ENCODE assay signal across 19 cellular contexts in genomic region chr7:24786306-24786705, GRCh38. TPM values are rescaled to one million over a fixed set of nuclear protein-coding genes. Genes with fewer than 3 reads are reported as not detected.
A peak's percentile ranks its signal among the peaks of the same experiment; 100 is the strongest.
DNase-seq lines count a peak whose midpoint lies in the region; ATAC-seq, FAIRE-seq and TF ChIP-seq lines count a peak whose summit lies in the region.
"Had no signal": no experiment of that assay in that cellular context is flagged by ENCODE, and none has a peak within 500 bp of the region (broad histone marks: within the 10 kb centered on the region; RNA-seq: fewer than 3 reads in every experiment).

No MANE protein-coding gene starts in this region.

- H3F3A ChIP-seq in PC-9 (ENCODE audit: insufficient read depth, low read depth): peaks cover 25% of the 10 kb centered on the region

- peak overlapping the region; percentile 78 for H3K27ac ChIP-seq in PC-9
- peak overlapping the region; percentile 84 for H3K27ac ChIP-seq in endothelial cell of umbilical vein (ENCODE audit: insufficient read depth, low read depth, low read length)
- H3K27ac ChIP-seq in testis: no peak overlapping the region
- H3K27ac ChIP-seq: sigmoid colon, tibial nerve had no signal

- H4K20me1 ChIP-seq in PC-9 (ENCODE audit: insufficient read depth) (no peaks in the 10 kb centered on the region), endothelial cell of umbilical vein (replicated peaks; ENCODE audit: control insufficient read depth, extremely low read depth, insufficient read depth, low read length) (no peaks in the 10 kb centered on the region)

- no peaks in the 10 kb centered on the region for H3K9me1 ChIP-seq in endothelial cell of umbilical vein (replicated peaks; ENCODE audit: control insufficient read depth, extremely low read depth, insufficient read depth, low read length)

- H3K27me3 ChIP-seq in PC-9 (ENCODE audit: insufficient read depth, low read depth): no peaks in the 10 kb centered on the region
- H3K27me3 ChIP-seq in endothelial cell of umbilical vein (ENCODE audit: control insufficient read depth in 2 of 2, insufficient read depth in 2 of 2, low read length in 2 of 2): no peaks in the 10 kb centered on the region
- no peaks in the 10 kb centered on the region for H3K27me3 ChIP-seq in skeletal muscle satellite cell (ENCODE audit: control insufficient read depth, insufficient read depth, low read length)
- H3K27me3 ChIP-seq in testis: no peaks in the 10 kb centered on the region
- H3K27me3 ChIP-seq: sigmoid colon, tibial nerve had no signal

- peaks cover 18% of the 10 kb centered on the region for H3K4me1 ChIP-seq in PC-9 (replicated peaks; ENCODE audit: insufficient read depth)
- peaks cover 7% of the 10 kb centered on the region for H3K4me1 ChIP-seq in endothelial cell of umbilical vein (ENCODE audit: control insufficient read depth, extremely low read depth, insufficient read depth, low read length)
- H3K4me1 ChIP-seq in skeletal muscle satellite cell (ENCODE audit: control insufficient read depth, insufficient read depth, low read length): peaks cover 13% of the 10 kb centered on the region
- H3K4me1 ChIP-seq in testis: no peaks in the 10 kb centered on the region
- H3K4me1 ChIP-seq: sigmoid colon, tibial nerve had no signal

- TF ChIP-seq POLR2A in endothelial cell of umbilical vein (IDR thresholded peaks at IDR 0.05; ENCODE audit: low read depth, low read length) (no peak), testis (IDR thresholded peaks at IDR 0.05) (no peak)

- TF ChIP-seq CTCF in PC-9 (conservative IDR thresholded peaks at IDR 0.05) (no peak), endothelial cell of umbilical vein (IDR thresholded peaks at IDR 0.05; ENCODE audit: extremely low read depth in 1 of 2, insufficient read depth in 1 of 2, low read depth in 1 of 2, low read length in 2 of 2) (no peak), testis (IDR thresholded peaks at IDR 0.05) (no peak)

- FAIRE-seq in endothelial cell of umbilical vein (lab: Jason Lieb, UNC): no peak
- FAIRE-seq: HepG2 had no signal

- H3K36me3 ChIP-seq in PC-9 (ENCODE audit: low read depth) (no peaks in the 10 kb centered on the region), endothelial cell of umbilical vein (ENCODE audit: control insufficient read depth in 2 of 2, extremely low read depth in 1 of 2, insufficient read depth in 2 of 2, low read length in 2 of 2) (no peaks in the 10 kb centered on the region), skeletal muscle satellite cell (ENCODE audit: insufficient read depth, low read length) (no peaks in the 10 kb centered on the region), testis (ENCODE audit: low read depth, missing control alignments) (no peaks in the 10 kb centered on the region)
- H3K36me3 ChIP-seq: sigmoid colon, tibial nerve had no signal

- intact Hi-C loops in PC-9 (cut with micrococcal nuclease; ENCODE audit: unreplicated experiment): no loop called here
- intact Hi-C loops in endothelial cell of umbilical vein (cut with micrococcal nuclease): loop anchor here (2.0 kb wide), 1 partner anchor 30 kb away; the partner anchor contains the start of gene GSDME
- intact Hi-C loops in testis (cut with DNase I; ENCODE audit: low total_unique reads): no loop called here

- POLR2A ChIA-PET in PC-9 (lab: Charles Lee; ENCODE audit: unreplicated experiment): no interaction called here
- POLR2A ChIA-PET in endothelial cell of umbilical vein (lab: Charles Lee): no interaction called here

- CTCF ChIA-PET in PC-9 (lab: Charles Lee) (no interaction called here), endothelial cell of umbilical vein (lab: Charles Lee) (no interaction called here)

- H2AFZ ChIP-seq in PC-9 (no peak overlapping the region), endothelial cell of umbilical vein (ENCODE audit: low read depth, low read length) (no peak overlapping the region)

- H3K9me2 ChIP-seq in PC-9 (ENCODE audit: insufficient read depth): no peaks in the 10 kb centered on the region

- ATAC-seq in HG03432 (IDR thresholded peaks at IDR 0.05; ENCODE audit: unreplicated experiment): no peak
- ATAC-seq: HepG2 had no signal

- H3K9me3 ChIP-seq in PC-9 (ENCODE audit: insufficient read depth, low read depth): peaks cover 10% of the 10 kb centered on the region; the same call in 1 of the 2 replicates
- H3K9me3 ChIP-seq in endothelial cell of umbilical vein (replicated peaks; ENCODE audit: control insufficient read depth, insufficient read depth, low read length): no peaks in the 10 kb centered on the region
- no peaks in the 10 kb centered on the region for H3K9me3 ChIP-seq in skeletal muscle satellite cell (replicated peaks; ENCODE audit: low read length)
- H3K9me3 ChIP-seq in testis: no peaks in the 10 kb centered on the region
- H3K9me3 ChIP-seq: sigmoid colon had no signal

- 76 to 89% methylated on average over 4 of the region's 4 CpGs for WGBS in testis, 2 donors

- no peak overlapping the region for H3K4me3 ChIP-seq in PC-9
- H3K4me3 ChIP-seq in endothelial cell of umbilical vein (replicated peaks in 1 of 3; ENCODE audit: insufficient read depth in 1 of 3, low read depth in 1 of 3, low read length in 3 of 3): no peak overlapping the region
- no peak overlapping the region for H3K4me3 ChIP-seq in skeletal muscle satellite cell (ENCODE audit: low read length)
- H3K4me3 ChIP-seq in testis: no peak overlapping the region
- H3K4me3 ChIP-seq: sigmoid colon, tibial nerve had no signal

- BruUV-seq in PC-9 (replicated peaks; lab: Mats Ljungman, UMichigan): no TSS peak
- BruUV-seq in endothelial cell of umbilical vein (replicated peaks; lab: Mats Ljungman, UMichigan): no TSS peak

- no peaks in the 10 kb centered on the region for H3K79me2 ChIP-seq in PC-9 (ENCODE audit: low read depth)
- H3K79me2 ChIP-seq in endothelial cell of umbilical vein (ENCODE audit: control insufficient read depth, insufficient read depth, low read length): no peaks in the 10 kb centered on the region

- peak; percentile 6 to 27 for DNase-seq in NOMO-1 (lab: John Stamatoyannopoulos, UW; ENCODE audit: unreplicated experiment in 2 of 2)
- no peak for DNase-seq in NOMO-1 treated with dmso at 0.1 percent for 144 hours (lab: John Stamatoyannopoulos, UW; ENCODE audit: unreplicated experiment)
- no peak for DNase-seq in PC-9
- no peak for DNase-seq in endothelial cell of umbilical vein (ENCODE audit: low read depth, low spot score)
- DNase-seq in testis: no peak
- no peak for DNase-seq in OCI-M2 (lab: John Stamatoyannopoulos, UW; ENCODE audit: unreplicated experiment)
- DNase-seq: activated CD4-positive, alpha-beta T cell treated with anti-CD3 and anti-CD28 coated beads for 4 hours; activated T-cell treated with anti-CD3 and anti-CD28 coated beads, Interleukin-2, amount 50 U/mL, for 1 hour; cerebellar nuclear complex; islet precursor cell; NCI-H1092; NCI-H748 treated with DMSO at 0.1 percent for 48 hours; sigmoid colon; stimulated activated CD4-positive, alpha-beta T cell treated with anti-CD3 and anti-CD28 coated beads, Interleukin-4, amount 100 ng/mL, for 24 hours; T-helper 9 cell had no signal

- dilution Hi-C loops in endothelial cell of umbilical vein (cut with MboI; ENCODE audit: extremely low pct_ligation_motif_present, low sequenced_read_pairs): no loop called here

- H3K4me2 ChIP-seq in PC-9 (peak overlapping the region; percentile 25), endothelial cell of umbilical vein (ENCODE audit: insufficient read depth, low read length) (no peak overlapping the region), skeletal muscle satellite cell (ENCODE audit: low read length) (peak overlapping the region; percentile 26)

- H3K9ac ChIP-seq in endothelial cell of umbilical vein (replicated peaks; ENCODE audit: extremely low read depth, insufficient read depth, low read length) (no peak overlapping the region), skeletal muscle satellite cell (ENCODE audit: low read depth, low read length) (peak overlapping the region; percentile 12)

TF ChIP-seq in endothelial cell of umbilical vein, 7 proteins besides CTCF, POLR2A, EP300 and RAD21:
- TF ChIP-seq FOS (IDR thresholded peaks at IDR 0.05; ENCODE audit: borderline replicate concordance, insufficient read depth, low read length): no peak
- no peak for TF ChIP-seq MAX (IDR thresholded peaks at IDR 0.05; ENCODE audit: insufficient read depth, insufficient read length)
- no peak for TF ChIP-seq GATA2 (IDR thresholded peaks at IDR 0.05; ENCODE audit: insufficient read depth, insufficient read length, low read depth, low read length)
- no peak for TF ChIP-seq JUN (IDR thresholded peaks at IDR 0.05; ENCODE audit: borderline replicate concordance, insufficient read depth, insufficient read length, low read depth)
- TF ChIP-seq EZH2 (IDR thresholded peaks at IDR 0.05; ENCODE audit: borderline replicate concordance, low read depth, low read length, severe bottlenecking): no peak
- no peak for TF ChIP-seq MYC (IDR thresholded peaks at IDR 0.05; ENCODE audit: low read depth, low read length)
- no peak for TF ChIP-seq POLR2AphosphoS5 (IDR thresholded peaks at IDR 0.05; ENCODE audit: insufficient read depth, low read depth, low read length)

RNA-seq across cellular contexts. Expression of gene GSDME, which starts 29.0 kb away (rescaled TPM):
- 11.5 and 15.1 TPM in 2 replicates for total RNA-seq in PC-9 (2021)
- total RNA-seq in endothelial cell of umbilical vein: 21.3 and 23.4 TPM in 2 replicates
- polyA plus RNA-seq in endothelial cell of umbilical vein: 18.0 and 21.1 TPM in 2 replicates
- 21.2 and 22.6 TPM in 2 replicates for polyA plus RNA-seq in endothelial cell of umbilical vein (2011; cell fraction: cytosol; rRNA removed)
- 35.9 and 37.7 TPM in 2 replicates for polyA plus RNA-seq in endothelial cell of umbilical vein (2011; cell fraction: nucleus; rRNA removed)
- polyA plus RNA-seq in endothelial cell of umbilical vein (2012): 31.1 and 36.7 TPM in 2 replicates
- 31.2 and 45.3 TPM in 2 replicates for polyA minus RNA-seq in endothelial cell of umbilical vein
- polyA minus RNA-seq in endothelial cell of umbilical vein (2011; cell fraction: cytosol; rRNA and poly(A)+ RNA removed): 14.7 TPM
- 18.1 and 27.4 TPM in 2 replicates for polyA minus RNA-seq in endothelial cell of umbilical vein (2011; cell fraction: nucleus; rRNA and poly(A)+ RNA removed)
- total RNA-seq in skeletal muscle satellite cell (2012; rRNA removed): 8.6 and 9.8 TPM in 2 replicates
- 10 to 100 TPM; 55.0 to 59.4 TPM for total RNA-seq in testis
- 31.8 TPM for polyA plus RNA-seq in testis (ENCODE audit: insufficient read depth, low read depth, low replicate concordance)

Comparison
In these comparisons a context has a peak if more than half of its experiments do, and no peak if none do; other contexts are left out.
1. DNase-seq: peak in NOMO-1 (2 of 2); none in NOMO-1 treated with dmso at 0.1 percent for 144 hours (single experiment), PC-9 (0 of 2), endothelial cell of umbilical vein (single experiment), testis (single experiment) and OCI-M2 (single experiment).
2. H3K27ac ChIP-seq: peak in PC-9 (single experiment) and endothelial cell of umbilical vein (single experiment); none in testis (0 of 2).